In genomic region chr16:75029854-75030253, GRCh38 we compare ENCODE assay signal across 21 cellular contexts. TPM values are rescaled to one million over a fixed set of nuclear protein-coding genes. Genes with fewer than 3 reads are reported as not detected.
DNase-seq lines count a peak whose midpoint lies in the region; ATAC-seq and TF ChIP-seq lines count a peak whose summit lies in the region.
"Had no signal": no experiment of that assay in that cellular context is flagged by ENCODE, and none has a peak within 500 bp of the region (broad histone marks: within the 10 kb centered on the region; RNA-seq: fewer than 3 reads in every experiment).

No MANE protein-coding gene starts in this region.

- H3K27me3 Mint-ChIP-seq in Caco-2 (ENCODE audit: insufficient read depth, unreplicated experiment): no peaks in the 10 kb centered on the region
- H3K27me3 Mint-ChIP-seq: activated CD4-positive, alpha-beta T cell treated with anti-CD3 and anti-CD28 coated beads for 36 hours; activated naive CD8-positive, alpha-beta T cell had no signal

- no peaks in the 10 kb centered on the region for H3K36me3 ChIP-seq in Caco-2 (ENCODE audit: control insufficient read depth, insufficient read depth, low read length)

- H3K4me1 ChIP-seq in Caco-2: peaks cover 29% of the 10 kb centered on the region

- CTCF ChIA-PET in Caco-2 (lab: Charles Lee): no interaction called here

- no peak overlapping the region for H3K4me3 Mint-ChIP-seq in Caco-2 (ENCODE audit: unreplicated experiment)
- H3K4me3 Mint-ChIP-seq: activated CD4-positive, alpha-beta T cell treated with anti-CD3 and anti-CD28 coated beads for 36 hours; activated naive CD8-positive, alpha-beta T cell; endodermal cell had no signal

- peaks cover 7% of the 10 kb centered on the region for H3K36me3 Mint-ChIP-seq in Caco-2 (ENCODE audit: insufficient read depth, unreplicated experiment)
- H3K36me3 Mint-ChIP-seq: activated naive CD8-positive, alpha-beta T cell had no signal

- no peak for TF ChIP-seq RAD21 in Ishikawa (IDR thresholded peaks at IDR 0.05; ENCODE audit: low read depth)

- DNase-seq in Caco-2 (peak in 1 of 2 experiments; percentile 46), astrocyte of the spinal cord (ENCODE audit: low read depth, low spot score) (peak; percentile 46), iris pigment epithelial cell (ENCODE audit: low read depth) (peak; percentile 88), pons (ENCODE audit: low spot score) (no peak), nucleus accumbens (lab: John Stamatoyannopoulos, UW) (no peak)
- DNase-seq: activated CD4-positive, alpha-beta T cell treated with anti-CD3 and anti-CD28 coated beads for 36 hours; C1 segment of cervical spinal cord; DND-41; endodermal cell; head of caudate nucleus; kidney; mucosa of descending colon; NCI-H1930; NCI-H748 treated with DMSO at 0.1 percent for 48 hours; occipital lobe; stimulated activated naive CD8-positive, alpha-beta T cell treated with anti-CD3 and anti-CD28 coated beads, Interleukin-15, Interleukin-2, amounts not matched to agents 100 U/mL and 50 U/mL, for 24 hours had no signal

- POLR2A ChIA-PET in Caco-2 (lab: Charles Lee): no interaction called here

- intact Hi-C loops in Caco-2 (cut with micrococcal nuclease; ENCODE audit: unreplicated experiment): loop anchor here (2.0 kb wide), 1 partner anchor 29 kb away; no protein-coding TSS in a partner anchor

- no peaks in the 10 kb centered on the region for H3K4me1 Mint-ChIP-seq in Caco-2 (ENCODE audit: low read depth, unreplicated experiment)
- H3K4me1 Mint-ChIP-seq: endodermal cell had no signal

- BruUV-seq in Caco-2 (replicated peaks; lab: Mats Ljungman, UMichigan): no TSS peak

- TF ChIP-seq CTCF in Caco-2 (IDR thresholded peaks at IDR 0.05; ENCODE audit: insufficient read depth in 1 of 2, low read depth in 1 of 2, low read length in 1 of 2, severe bottlenecking in 1 of 2, unreplicated experiment in 1 of 2) (no peak), astrocyte of the spinal cord (IDR thresholded peaks at IDR 0.05; ENCODE audit: low read depth, low read length) (no peak)

- H3K9me3 ChIP-seq in Caco-2: peaks cover 3% of the 10 kb centered on the region; the same call in 1 of the 2 replicates
- H3K9me3 ChIP-seq: mucosa of descending colon had no signal

- ATAC-seq in GM19467 (IDR thresholded peaks at IDR 0.05; ENCODE audit: unreplicated experiment) (no peak), GM18907 (IDR thresholded peaks at IDR 0.05; ENCODE audit: unreplicated experiment) (no peak)
- ATAC-seq: activated CD4-positive, alpha-beta T cell treated with anti-CD3 and anti-CD28 coated beads for 36 hours; mucosa of descending colon; stimulated activated naive CD8-positive, alpha-beta T cell treated with anti-CD3 and anti-CD28 coated beads, Interleukin-15, Interleukin-2, amounts not matched to agents 100 U/mL and 50 U/mL, for 24 hours had no signal

- in situ Hi-C loops in astrocyte of the spinal cord (cut with HindIII; ENCODE audit: low sequenced_read_pairs): no loop called here

- TF ChIP-seq EP300 in Ishikawa (IDR thresholded peaks at IDR 0.05; ENCODE audit: borderline replicate concordance): no peak

- H3K4me3 ChIP-seq in Caco-2 (ENCODE audit: low read depth, low read length) (no peak overlapping the region), astrocyte of the spinal cord (ENCODE audit: low read depth, low read length) (no peak overlapping the region)
- H3K4me3 ChIP-seq: mucosa of descending colon, skin epidermis had no signal

- no peaks in the 10 kb centered on the region for H3K27me3 ChIP-seq in Caco-2 (replicated peaks; ENCODE audit: control insufficient read depth, insufficient read depth, low read length)

- H3K27ac Mint-ChIP-seq in Caco-2 (ENCODE audit: unreplicated experiment): peak overlapping the region; percentile 33
- H3K27ac Mint-ChIP-seq: activated CD4-positive, alpha-beta T cell treated with anti-CD3 and anti-CD28 coated beads for 36 hours; activated naive CD8-positive, alpha-beta T cell; endodermal cell had no signal

- no peaks in the 10 kb centered on the region for H3K9me3 Mint-ChIP-seq in Caco-2 (ENCODE audit: unreplicated experiment)
- H3K9me3 Mint-ChIP-seq: endodermal cell had no signal

TF ChIP-seq in Ishikawa, 13 proteins besides CTCF, POLR2A, EP300 and RAD21:
- TF ChIP-seq CREB1 (IDR thresholded peaks at IDR 0.05; ENCODE audit: low read depth) (no peak), TEAD4 (IDR thresholded peaks at IDR 0.05) (peak; percentile 63), TCF12 (IDR thresholded peaks at IDR 0.05; ENCODE audit: low read depth) (no peak)

RNA-seq across cellular contexts. Expression of gene ZNRF1, which starts 31.0 kb away (rescaled TPM):
- 68.6 and 73.8 TPM in 2 replicates for total RNA-seq in Caco-2 (2022)

RNA-seq across cellular contexts. Expression of gene WDR59, which starts 44.9 kb away (rescaled TPM):
- 148 and 174 TPM in 2 replicates for total RNA-seq in Caco-2 (2022)

Comparison
In these comparisons a context has a peak if more than half of its experiments do, and no peak if none do; other contexts are left out.
1. DNase-seq: peak in astrocyte of the spinal cord (single experiment) and iris pigment epithelial cell (single experiment); none in pons (single experiment) and nucleus accumbens (0 of 56).